8 cellular contexts compared by ENCODE assay signal in genomic region chr5:173057062-173057924, GRCh38.
DNase-seq lines count a peak whose midpoint lies in the region; ATAC-seq and TF ChIP-seq lines count a peak whose summit lies in the region.

No MANE protein-coding gene starts in this region.

- peak; percentile 74 for ATAC-seq in GM19025 (IDR thresholded peaks at IDR 0.05; ENCODE audit: low read depth, unreplicated experiment)
- ATAC-seq in HG03280 (IDR thresholded peaks at IDR 0.05; ENCODE audit: unreplicated experiment), result peak; percentile 77

- DNase-seq in AG09319 (ENCODE audit: extremely low read depth, low read depth) (peak; percentile 96), NCI-H345 (lab: John Stamatoyannopoulos, UW) (peak; percentile 99), iris pigment epithelial cell (ENCODE audit: low read depth) (peak; percentile 99)
- DNase-seq in activated CD4-positive, CD25-positive, alpha-beta regulatory T cell (lab: John Stamatoyannopoulos, UW), result peak; percentile 94 to 98 (median 98)
- peak; percentile 97 for DNase-seq in central memory CD4-positive, alpha-beta T cell
- DNase-seq in stimulated activated CD4-positive, alpha-beta T cell treated with anti-CD3 and anti-CD28 coated beads, Interleukin-12 subunit alpha, Interleukin-12 subunit beta, amount 100 ng/mL, for 24 hours (ENCODE audit: low read depth in 2 of 2), result peak; percentile 97 to 99

- peak; percentile 25 for TF ChIP-seq CTCF in AG09319 (IDR thresholded peaks at IDR 0.05; ENCODE audit: low read depth, low read length)

Comparison
In these comparisons a context has a peak if more than half of its experiments do, and no peak if none do; other contexts are left out.
1. Peak in every context shown above with its lines: DNase-seq and ATAC-seq.